Comparison of ENCODE assay signal across 9 cellular contexts in genomic region chr2:24929230-24929629, GRCh38.
"Had no signal": no experiment of that assay in that cellular context is flagged by ENCODE, and none has a peak within 500 bp of the region (broad histone marks: within the 10 kb centered on the region; RNA-seq: fewer than 3 reads in every experiment).

No MANE protein-coding gene starts in this region.

- H3K4me3 Mint-ChIP-seq: neural crest cell; stimulated activated naive CD8-positive, alpha-beta T cell treated with anti-CD3 and anti-CD28 coated beads, Interleukin-15, Interleukin-2, amounts not matched to agents 100 ng/mL and 50 ng/mL, for 24 hours had no signal

- H3K9me3 Mint-ChIP-seq: neural crest cell; stimulated activated naive CD8-positive, alpha-beta T cell treated with anti-CD3 and anti-CD28 coated beads, Interleukin-15, Interleukin-2, amounts not matched to agents 100 ng/mL and 50 ng/mL, for 24 hours had no signal

- DNase-seq: activated CD4-positive, alpha-beta T cell treated with anti-CD3 and anti-CD28 coated beads for 4 hours; activated naive CD4-positive, alpha-beta T cell; psoas muscle; T-helper 2 cell; upper lobe of left lung had no signal

- H3K27me3 Mint-ChIP-seq: stimulated activated naive CD8-positive, alpha-beta T cell treated with anti-CD3 and anti-CD28 coated beads, Interleukin-15, Interleukin-2, amounts not matched to agents 100 ng/mL and 50 ng/mL, for 24 hours had no signal

- H3K4me3 ChIP-seq: ascending aorta, psoas muscle, upper lobe of left lung had no signal

- ATAC-seq: esophagus mucosa, psoas muscle had no signal

- H3K27ac ChIP-seq: ascending aorta, psoas muscle, upper lobe of left lung had no signal

- H3K27me3 ChIP-seq: ascending aorta, upper lobe of left lung had no signal

- H3K9me3 ChIP-seq: ascending aorta, psoas muscle, upper lobe of left lung had no signal

- H3K27ac Mint-ChIP-seq: stimulated activated naive CD8-positive, alpha-beta T cell treated with anti-CD3 and anti-CD28 coated beads, Interleukin-15, Interleukin-2, amounts not matched to agents 100 ng/mL and 50 ng/mL, for 24 hours had no signal

- H3K36me3 ChIP-seq: ascending aorta, upper lobe of left lung had no signal
